ENCODE assay signal across 11 cellular contexts in the genomic region with DNA sequence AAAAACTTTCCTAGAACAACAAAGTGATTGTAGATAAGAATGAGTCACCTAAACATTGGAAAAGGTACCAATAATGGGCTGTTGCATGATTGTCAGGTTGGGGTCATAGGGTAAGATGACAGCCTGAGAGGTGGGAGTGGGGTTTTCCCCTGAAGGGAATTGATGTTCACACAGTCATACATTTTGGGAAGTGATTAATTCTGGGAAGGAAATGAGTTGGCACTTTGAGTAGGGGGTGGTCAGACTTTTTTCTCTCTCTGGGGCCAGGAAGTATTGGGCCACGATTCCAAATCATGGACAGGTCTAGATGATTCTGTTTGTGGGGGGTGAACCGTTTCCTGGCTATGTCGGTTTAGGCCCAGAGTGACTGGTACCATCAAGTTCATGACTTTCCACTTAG. TPM values are rescaled to one million over a fixed set of nuclear protein-coding genes. Genes with fewer than 3 reads are reported as not detected.
DNase-seq lines count a peak whose midpoint lies in the region; TF ChIP-seq lines count a peak whose summit lies in the region.
"Had no signal": no experiment of that assay in that cellular context is flagged by ENCODE, and none has a peak within 500 bp of the region (broad histone marks: within the 10 kb centered on the region; RNA-seq: fewer than 3 reads in every experiment).

No MANE protein-coding gene starts in this region.

- no peak overlapping the region for H3K4me3 ChIP-seq in osteoblast (ENCODE audit: insufficient read depth, low read length)
- no peak overlapping the region for H3K4me3 ChIP-seq in H7 (ENCODE audit: insufficient read depth, low read depth, low read length)

- H3K79me2 ChIP-seq in osteoblast (ENCODE audit: insufficient read depth, low read length): no peaks in the 10 kb centered on the region

- no peak overlapping the region for H2AFZ ChIP-seq in osteoblast (ENCODE audit: low read length)

- no peak for TF ChIP-seq CTCF in osteoblast (IDR thresholded peaks at IDR 0.05; ENCODE audit: extremely low read depth, low read depth, low read length)

- H3K27me3 ChIP-seq in osteoblast (ENCODE audit: insufficient read depth, low read length) (no peaks in the 10 kb centered on the region), H7 (ENCODE audit: control insufficient read depth, insufficient read depth, low read length) (no peaks in the 10 kb centered on the region; the same call in 1 of the 2 replicates)

- no peak overlapping the region for H3K4me2 ChIP-seq in osteoblast (ENCODE audit: insufficient read depth, low read length)

- DNase-seq in SHP77 treated with DMSO at 0.1 percent for 48 hours (lab: John Stamatoyannopoulos, UW) (peak; percentile 11), SHP77 (lab: John Stamatoyannopoulos, UW) (no peak), NCI-H69 (lab: John Stamatoyannopoulos, UW) (peak; percentile 49), osteoblast (ENCODE audit: insufficient read length, low spot score, missing footprints) (no peak), NCI-H146 (lab: John Stamatoyannopoulos, UW) (no peak), G401 (ENCODE audit: low spot score) (no peak), H7 (no peak)
- no peak for DNase-seq in activated naive CD8-positive, alpha-beta T cell treated with anti-CD3 and anti-CD28 coated beads for 36 hours
- DNase-seq: endodermal cell, left colon had no signal

- H3K27ac Mint-ChIP-seq in activated naive CD8-positive, alpha-beta T cell treated with anti-CD3 and anti-CD28 coated beads for 36 hours: peak overlapping the region; percentile 86
- H3K27ac Mint-ChIP-seq: endodermal cell had no signal

- H3K36me3 ChIP-seq in osteoblast (ENCODE audit: insufficient read depth, low read length) (no peaks in the 10 kb centered on the region), H7 (replicated peaks; ENCODE audit: control insufficient read depth, insufficient read depth, low read length) (no peaks in the 10 kb centered on the region)

- H3K9me3 ChIP-seq in osteoblast (ENCODE audit: low read depth, low read length): no peaks in the 10 kb centered on the region

- H3K27me3 Mint-ChIP-seq in activated naive CD8-positive, alpha-beta T cell treated with anti-CD3 and anti-CD28 coated beads for 36 hours: no peaks in the 10 kb centered on the region

- H4K20me1 ChIP-seq in osteoblast (ENCODE audit: insufficient read depth, low read length): no peaks in the 10 kb centered on the region

- peaks cover 64% of the 10 kb centered on the region for H3K4me1 Mint-ChIP-seq in activated naive CD8-positive, alpha-beta T cell treated with anti-CD3 and anti-CD28 coated beads for 36 hours

- H3K36me3 Mint-ChIP-seq in activated naive CD8-positive, alpha-beta T cell treated with anti-CD3 and anti-CD28 coated beads for 36 hours: peaks cover 35% of the 10 kb centered on the region

- peaks cover 12% of the 10 kb centered on the region for H3K9me3 Mint-ChIP-seq in activated naive CD8-positive, alpha-beta T cell treated with anti-CD3 and anti-CD28 coated beads for 36 hours
- H3K9me3 Mint-ChIP-seq: endodermal cell had no signal

- H3K27ac ChIP-seq in osteoblast (ENCODE audit: low read depth, low read length): peak overlapping the region; percentile 91
- H3K27ac ChIP-seq: 22Rv1 had no signal

- peaks cover 45% of the 10 kb centered on the region for H3K4me1 ChIP-seq in osteoblast (ENCODE audit: insufficient read depth, low read length)

- no peak overlapping the region for H3K4me3 Mint-ChIP-seq in activated naive CD8-positive, alpha-beta T cell treated with anti-CD3 and anti-CD28 coated beads for 36 hours
- H3K4me3 Mint-ChIP-seq: endodermal cell had no signal

- in situ Hi-C loops in G401 (cut with HindIII; ENCODE audit: low sequenced_read_pairs): no loop called here

RNA-seq across cellular contexts. Expression of a gene that starts 36.8 kb away (rescaled TPM):
- 10 to 100 TPM; 57.3 to 59.9 TPM for total RNA-seq in activated naive CD8-positive, alpha-beta T cell treated with anti-CD3 and anti-CD28 coated beads for 36 hours
- total RNA-seq in osteoblast: not detected in 2 replicates
- not detected in 2 replicates for total RNA-seq in G401 (2014; rRNA removed; shearing (Covaris generic))
- not detected in 2 replicates for total RNA-seq in H7 (2014; rRNA removed; shearing (Covaris generic))
- total RNA-seq: endodermal cell had no signal

Comparison
In these comparisons a context has a peak if more than half of its experiments do, and no peak if none do; other contexts are left out.
1. DNase-seq: peak in SHP77 treated with DMSO at 0.1 percent for 48 hours (single experiment) and NCI-H69 (single experiment); none in SHP77 (0 of 2), activated naive CD8-positive, alpha-beta T cell treated with anti-CD3 and anti-CD28 coated beads for 36 hours (single experiment), osteoblast (single experiment), NCI-H146 (single experiment), G401 (single experiment) and H7 (single experiment).
2. RNA of a gene that starts 36.8 kb away (total RNA-seq): 57.3 to 59.9 TPM in activated naive CD8-positive, alpha-beta T cell treated with anti-CD3 and anti-CD28 coated beads for 36 hours; not detected in osteoblast, not detected in G401 and not detected in H7; every median in the first group is over 10 times any median in the second.